In genomic region chr1:182726941-182727340, GRCh38 we compare ENCODE assay signal across 11 cellular contexts. TPM values are rescaled to one million over a fixed set of nuclear protein-coding genes. Genes with fewer than 3 reads are reported as not detected.
"Had no signal": no experiment of that assay in that cellular context is flagged by ENCODE, and none has a peak within 500 bp of the region (broad histone marks: within the 10 kb centered on the region; RNA-seq: fewer than 3 reads in every experiment).

No MANE protein-coding gene starts in this region.

- H3K4me1 ChIP-seq: HAP-1 had no signal

- H3K36me3 Mint-ChIP-seq: IgD-negative memory B cell had no signal

- H3K27ac Mint-ChIP-seq: HFFc6, IgD-negative memory B cell had no signal

- H3K9ac ChIP-seq: GM23248 had no signal

- H3K27me3 Mint-ChIP-seq: IgD-negative memory B cell had no signal

- H2AFZ ChIP-seq: GM23248 had no signal

- H3K4me3 Mint-ChIP-seq: HFFc6, IgD-negative memory B cell had no signal

- H3K36me3 ChIP-seq: HAP-1 had no signal

- ATAC-seq: HCT116, HepG2 had no signal

- H3K9me3 ChIP-seq: HAP-1 had no signal

- DNase-seq: GM23248, GOT3, H7, HFFc6, KBM-7 had no signal

- H3K27ac ChIP-seq: GM23248, HL-60 had no signal

- FAIRE-seq: HepG2 had no signal

- H3K4me3 ChIP-seq: GM23248, HAP-1 had no signal

- H3K9me3 Mint-ChIP-seq: HFFc6, IgD-negative memory B cell had no signal

RNA-seq across cellular contexts. Expression of gene RGS8, which starts 42.6 kb away (rescaled TPM):
- total RNA-seq: GM23248, H4, HepG2, HFFc6 had no signal
- polyA plus RNA-seq: GM23248, HepG2, IgD-negative memory B cell had no signal
